10 cellular contexts compared by ENCODE assay signal in genomic region chr6:158662607-158663464, GRCh38. TPM values are rescaled to one million over a fixed set of nuclear protein-coding genes. Genes with fewer than 3 reads are reported as not detected.
DNase-seq lines count a peak whose midpoint lies in the region; ATAC-seq and TF ChIP-seq lines count a peak whose summit lies in the region.
"Had no signal": no experiment of that assay in that cellular context is flagged by ENCODE, and none has a peak within 500 bp of the region (broad histone marks: within the 10 kb centered on the region; RNA-seq: fewer than 3 reads in every experiment).

No MANE protein-coding gene starts in this region.

- no peak overlapping the region for H3K27ac ChIP-seq in SK-N-MC
- H3K27ac ChIP-seq in smooth muscle cell (ENCODE audit: low read depth) = no peak overlapping the region

- H3K79me2 ChIP-seq in smooth muscle cell (ENCODE audit: low read depth) = no peaks in the 10 kb centered on the region

- intact Hi-C loops in left cardiac atrium (cut with DNase I) = no loop called here

- H3K4me2 ChIP-seq in smooth muscle cell = peak overlapping the region; percentile 12

- DNase-seq in NCI-H2227 treated with DMSO at 0.1 percent for 48 hours (lab: John Stamatoyannopoulos, UW) (peak; percentile 25), NCI-H2227 (lab: John Stamatoyannopoulos, UW; ENCODE audit: unreplicated experiment) (no peak), SK-N-MC (ENCODE audit: low read depth, low spot score) (no peak), left cardiac atrium (no peak), smooth muscle cell (lab: John Stamatoyannopoulos, UW; ENCODE audit: unreplicated experiment) (no peak), cerebellum (ENCODE audit: low spot score) (no peak), NCI-H446 (lab: John Stamatoyannopoulos, UW) (no peak), ecto neural progenitor cell (ENCODE audit: low spot score) (no peak)
- DNase-seq: activated CD4-positive, alpha-beta T cell treated with anti-CD3 and anti-CD28 coated beads, Interleukin-2, amount 10 ng/mL, durations not matched to agents 24 days and 14 days; head of caudate nucleus had no signal

- WGBS in smooth muscle cell (ENCODE audit: low lambda C conversion rate) = 73% methylated on average over 24 of the region's 24 CpGs

- no peak overlapping the region for H3K9ac ChIP-seq in SK-N-MC (ENCODE audit: insufficient read length)
- H3K9ac ChIP-seq in smooth muscle cell (ENCODE audit: low read depth) = no peak overlapping the region

- no peaks in the 10 kb centered on the region for H3K27me3 ChIP-seq in smooth muscle cell (ENCODE audit: low read depth)

- no peak overlapping the region for H2AFZ ChIP-seq in smooth muscle cell (ENCODE audit: low read depth)

- peaks cover 4% of the 10 kb centered on the region for H3F3A ChIP-seq in smooth muscle cell (ENCODE audit: low read depth)

- no peak for TF ChIP-seq CTCF in smooth muscle cell (IDR thresholded peaks at IDR 0.05; ENCODE audit: borderline replicate concordance, insufficient read depth, poor library complexity, severe bottlenecking)

- ATAC-seq in left cardiac atrium = peak; percentile 29 to 56

- peak overlapping the region; percentile 54 for H3K4me3 ChIP-seq in SK-N-MC
- H3K4me3 ChIP-seq in smooth muscle cell = peak overlapping the region; percentile 8

- H3K9me3 ChIP-seq in SK-N-MC (ENCODE audit: low read depth, low read length) (no peaks in the 10 kb centered on the region), smooth muscle cell (replicated peaks; ENCODE audit: low read depth) (no peaks in the 10 kb centered on the region)

- no peaks in the 10 kb centered on the region for H3K4me1 ChIP-seq in smooth muscle cell (ENCODE audit: low read depth)

- no peaks in the 10 kb centered on the region for H3K36me3 ChIP-seq in SK-N-MC (ENCODE audit: insufficient read depth, low read length)
- H3K36me3 ChIP-seq in smooth muscle cell (ENCODE audit: low read depth) = no peaks in the 10 kb centered on the region

- no peaks in the 10 kb centered on the region for H4K20me1 ChIP-seq in smooth muscle cell (ENCODE audit: low read depth)

RNA-seq across cellular contexts. Expression of gene SYTL3, which starts 13.0 kb away (rescaled TPM):
- 1 to 10 TPM; 3.7 to 4.4 TPM for total RNA-seq in left cardiac atrium
- 0.13 and 1.3 TPM in 2 replicates for total RNA-seq in smooth muscle cell
- 1.2 and 1.3 TPM in 2 replicates for polyA plus RNA-seq in smooth muscle cell
- 2.4 TPM for total RNA-seq in cerebellum

RNA-seq across cellular contexts. Expression of gene DYNLT1, which starts 18.3 kb away (rescaled TPM):
- total RNA-seq in left cardiac atrium (10 to 100 TPM; 73.6 to 90.6 TPM), smooth muscle cell (127 and 129 TPM in 2 replicates), cerebellum (61.2 TPM)
- polyA plus RNA-seq in smooth muscle cell = 225 and 286 TPM in 2 replicates
